In the genomic region with DNA sequence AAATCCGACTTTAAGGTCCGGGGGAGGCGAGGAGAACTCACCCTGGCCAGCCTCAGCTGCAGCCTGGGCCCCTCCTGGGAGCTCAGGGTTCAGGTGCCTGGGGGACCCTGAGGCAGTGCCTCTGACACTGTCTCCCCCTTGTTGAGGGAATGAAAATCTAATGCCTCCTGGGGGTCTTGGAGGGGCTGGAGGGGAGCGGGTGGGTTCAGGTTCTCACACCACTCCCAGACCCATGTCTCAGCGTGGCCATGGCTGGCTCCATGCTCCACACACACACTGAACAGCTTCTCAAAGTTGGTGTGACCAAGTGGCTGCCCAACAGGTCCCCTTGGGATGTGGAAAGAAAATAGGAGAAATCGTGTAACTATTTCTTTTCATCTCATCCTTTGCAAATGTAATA, we compare ENCODE assay signal across 16 cellular contexts. TPM values are rescaled to one million over a fixed set of nuclear protein-coding genes. Genes with fewer than 3 reads are reported as not detected.
DNase-seq lines count a peak whose midpoint lies in the region; ATAC-seq and TF ChIP-seq lines count a peak whose summit lies in the region.
"Had no signal": no experiment of that assay in that cellular context is flagged by ENCODE, and none has a peak within 500 bp of the region (broad histone marks: within the 10 kb centered on the region; RNA-seq: fewer than 3 reads in every experiment).

No MANE protein-coding gene starts in this region.

- intact Hi-C loops in Right ventricle myocardium inferior (cut with DNase I) (no loop called here), left cardiac atrium (cut with DNase I) (no loop called here), uterus (cut with DNase I; ENCODE audit: low total_unique reads) (no loop called here)

- DNase-seq in Right ventricle myocardium inferior (ENCODE audit: missing footprints) (peak; percentile 61), left cardiac atrium (no peak), endothelial cell (ENCODE audit: low spot score) (no peak), nephron progenitor cell (no peak), uterus (no peak), retina (no peak), NCI-H2081 treated with DMSO at 0.1 percent for 48 hours (lab: John Stamatoyannopoulos, UW) (no peak)
- DNase-seq: effector CD8-positive, alpha-beta T cell; NCI-H1105 treated with DMSO at 0.1 percent for 48 hours; NCI-H526; SHP77 had no signal

- H3K9me3 Mint-ChIP-seq in endothelial cell (ENCODE audit: unreplicated experiment), result no peaks in the 10 kb centered on the region
- no peaks in the 10 kb centered on the region for H3K9me3 Mint-ChIP-seq in nephron progenitor cell

- H3K36me3 ChIP-seq in uterus, result no peaks in the 10 kb centered on the region
- H3K36me3 ChIP-seq: ascending aorta, thoracic aorta had no signal

- no peak overlapping the region for H3K4me3 ChIP-seq in uterus

- H3K9me3 ChIP-seq in uterus, result no peaks in the 10 kb centered on the region
- H3K9me3 ChIP-seq: ascending aorta, thoracic aorta had no signal

- peaks cover 9% of the 10 kb centered on the region for H3K4me1 Mint-ChIP-seq in endothelial cell (ENCODE audit: unreplicated experiment)
- peaks cover 68% of the 10 kb centered on the region for H3K4me1 Mint-ChIP-seq in nephron progenitor cell

- H3K27ac Mint-ChIP-seq in endothelial cell (ENCODE audit: unreplicated experiment), result no peak overlapping the region
- H3K27ac Mint-ChIP-seq in nephron progenitor cell, result no peak overlapping the region

- H3K4me3 Mint-ChIP-seq in endothelial cell (ENCODE audit: unreplicated experiment) (peak overlapping the region; percentile 65), nephron progenitor cell (peak overlapping the region; percentile 68)

- no peak for TF ChIP-seq CTCF in endothelial cell (IDR thresholded peaks at IDR 0.05; ENCODE audit: unreplicated experiment)
- no peak for TF ChIP-seq CTCF in nephron progenitor cell (IDR thresholded peaks at IDR 0.05)
- no peak for TF ChIP-seq CTCF in uterus (IDR thresholded peaks at IDR 0.05)

- peak overlapping the region; percentile 74 to 83 for H3K27ac ChIP-seq in uterus
- H3K27ac ChIP-seq: ascending aorta, thoracic aorta had no signal

- peaks cover 0 to 9% of the 10 kb centered on the region in 2 donors for H3K4me1 ChIP-seq in uterus

- peaks cover 0 to 8% of the 10 kb centered on the region in 2 donors for H3K27me3 ChIP-seq in uterus

- ATAC-seq in Right ventricle myocardium inferior (no peak), left cardiac atrium (no peak), GM19324 (IDR thresholded peaks at IDR 0.05; ENCODE audit: low FRiP score, unreplicated experiment) (no peak)

- no peak for TF ChIP-seq POLR2A in uterus (IDR thresholded peaks at IDR 0.05)

- peaks cover 12% of the 10 kb centered on the region for H3K27me3 Mint-ChIP-seq in endothelial cell (ENCODE audit: unreplicated experiment)
- H3K27me3 Mint-ChIP-seq in nephron progenitor cell (ENCODE audit: low read depth, poor library complexity), result peaks cover 76% of the 10 kb centered on the region

- H3K36me3 Mint-ChIP-seq in endothelial cell (ENCODE audit: low read depth, unreplicated experiment), result no peaks in the 10 kb centered on the region
- no peaks in the 10 kb centered on the region for H3K36me3 Mint-ChIP-seq in nephron progenitor cell (ENCODE audit: low read depth)

RNA-seq across cellular contexts. Expression of a gene that starts 0.9 kb away (rescaled TPM):
- total RNA-seq in Right ventricle myocardium inferior (3.4 TPM), left cardiac atrium (1 to 10 TPM; 5.5 to 7.7 TPM), endothelial cell (ENCODE audit: unreplicated experiment) (0.54 TPM), uterus (10 to 100 TPM in 1 of 4 donors, under 1 TPM in 2, not detected in 1; 0.26 to 13.4 (median 0.69) TPM)
- total RNA-seq: HepG2 had no signal

RNA-seq across cellular contexts. Expression of a gene that starts 1.4 kb away (rescaled TPM):
- total RNA-seq in Right ventricle myocardium inferior, result 38.2 TPM
- 10 to 100 TPM; 45.7 to 70.8 TPM for total RNA-seq in left cardiac atrium
- total RNA-seq in endothelial cell (ENCODE audit: unreplicated experiment), result 0.51 TPM
- 10 to 100 TPM in 2 of 4 donors, 1 to 10 TPM in 2; 7.8 to 33.2 (median 19.8) TPM for total RNA-seq in uterus

RNA-seq across cellular contexts. Expression of a gene that starts 37.7 kb away (rescaled TPM):
- total RNA-seq in Right ventricle myocardium inferior, result 17.9 TPM
- 10 to 100 TPM; 16.0 to 18.9 TPM for total RNA-seq in left cardiac atrium
- total RNA-seq in endothelial cell (ENCODE audit: unreplicated experiment), result 39.3 TPM
- total RNA-seq in uterus, result 10 to 100 TPM in 2 of 4 donors, 1 to 10 TPM in 2; 3.8 to 26.1 (median 8.4) TPM

RNA-seq across cellular contexts. Expression of a gene that starts 46.7 kb away (rescaled TPM):
- total RNA-seq in Right ventricle myocardium inferior (5.7 TPM), left cardiac atrium (1 to 10 TPM; 5.0 to 5.1 TPM), endothelial cell (ENCODE audit: unreplicated experiment) (2.2 TPM), uterus (1 to 10 TPM in 2 of 4 donors, under 1 TPM in 1, not detected in 1; 0.59 to 9.5 (median 5.3) TPM)
- total RNA-seq: lung microvascular endothelial cell had no signal
